21 cellular contexts compared by ENCODE assay signal in the genomic region with DNA sequence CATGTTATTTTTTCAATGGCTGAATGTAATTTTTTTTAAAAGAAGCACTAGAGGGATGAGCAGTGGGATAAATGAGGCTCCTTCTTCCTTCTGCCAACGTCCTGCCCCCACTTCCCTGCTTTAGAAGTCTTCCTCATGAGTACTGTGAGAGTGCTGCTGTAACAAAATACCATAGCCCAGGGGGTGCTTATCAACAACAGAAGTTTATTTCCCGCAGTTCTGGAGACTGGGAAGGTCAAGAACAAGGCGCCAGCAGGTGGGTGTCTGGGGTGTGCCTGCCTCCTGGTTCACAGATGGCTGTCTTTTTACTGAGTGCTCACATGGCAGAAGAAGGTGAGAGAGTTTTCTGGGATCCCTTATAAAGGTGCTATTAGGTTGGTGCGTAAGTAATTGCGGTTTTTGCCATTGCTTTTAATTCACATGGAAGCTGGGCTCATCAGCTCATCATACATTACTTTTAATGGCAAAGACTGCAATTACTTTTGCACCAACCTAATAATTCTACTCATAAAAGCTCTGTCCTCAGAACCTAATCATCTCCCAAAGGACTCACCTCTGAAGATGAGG.
"Had no signal": no experiment of that assay in that cellular context is flagged by ENCODE, and none has a peak within 500 bp of the region (broad histone marks: within the 10 kb centered on the region; RNA-seq: fewer than 3 reads in every experiment).

No MANE protein-coding gene starts in this region.

- H3K36me3 Mint-ChIP-seq: activated naive CD4-positive, alpha-beta T cell treated with anti-CD3 and anti-CD28 coated beads, Interleukin-2, amount 10 ng/mL, durations not matched to agents 7 days and 5 days had no signal

- H3K36me3 ChIP-seq: brain microvascular endothelial cell, colonic mucosa, left lung, sigmoid colon, thyroid gland had no signal

- H3K27me3 ChIP-seq: brain microvascular endothelial cell, colonic mucosa, left lung, sigmoid colon, thyroid gland had no signal

- H3K4me3 Mint-ChIP-seq: activated naive CD4-positive, alpha-beta T cell treated with anti-CD3 and anti-CD28 coated beads, Interleukin-2, amount 10 ng/mL, durations not matched to agents 7 days and 5 days; activated naive CD8-positive, alpha-beta T cell treated with anti-CD3 and anti-CD28 coated beads, Interleukin-2, amount 50 U/mL, for 24 hours; nephron progenitor cell; stimulated activated naive B cell treated with anti-CD40 and anti-IgM and Interleukin-4, amounts not matched to agents 10 μg/mL and 1 μg/mL and 100 μg/mL, for 72 hours had no signal

- H3K9me3 Mint-ChIP-seq: activated naive CD4-positive, alpha-beta T cell treated with anti-CD3 and anti-CD28 coated beads, Interleukin-2, amount 10 ng/mL, durations not matched to agents 7 days and 5 days; activated naive CD8-positive, alpha-beta T cell treated with anti-CD3 and anti-CD28 coated beads, Interleukin-2, amount 50 U/mL, for 24 hours; nephron progenitor cell; stimulated activated naive B cell treated with anti-CD40 and anti-IgM and Interleukin-4, amounts not matched to agents 10 μg/mL and 1 μg/mL and 100 μg/mL, for 72 hours had no signal

- H3K27ac ChIP-seq: brain microvascular endothelial cell, colonic mucosa, left lung, sigmoid colon, thyroid gland had no signal

- H3K4me3 ChIP-seq: colonic mucosa, left lung, sigmoid colon, thyroid gland had no signal

- H3K27ac Mint-ChIP-seq: activated naive CD4-positive, alpha-beta T cell treated with anti-CD3 and anti-CD28 coated beads, Interleukin-2, amount 10 ng/mL, durations not matched to agents 7 days and 5 days; activated naive CD8-positive, alpha-beta T cell treated with anti-CD3 and anti-CD28 coated beads, Interleukin-2, amount 50 U/mL, for 24 hours; nephron progenitor cell; stimulated activated naive B cell treated with anti-CD40 and anti-IgM and Interleukin-4, amounts not matched to agents 10 μg/mL and 1 μg/mL and 100 μg/mL, for 72 hours had no signal

- H3K4me1 ChIP-seq: colonic mucosa, left lung, sigmoid colon, thyroid gland had no signal

- DNase-seq: activated CD4-positive, alpha-beta T cell treated with anti-CD3 and anti-CD28 coated beads, Interleukin-2, amount 50 U/mL, for 1 hour; activated CD4-positive, CD25-positive, alpha-beta regulatory T cell treated with anti-CD3 and anti-CD28 coated beads, Interleukin-2, amount 50 U/mL, for 72 hours; activated CD8-positive, alpha-beta memory T cell treated with anti-CD3 and anti-CD28 coated beads for 24 hours; activated CD8-positive, alpha-beta memory T cell treated with anti-CD3 and anti-CD28 coated beads, Interleukin-2, amount 50 U/mL, for 48 hours; activated effector memory CD4-positive, alpha-beta T cell treated with Interleukin-2 at 50 U/mL for 16 hours; activated naive CD4-positive, alpha-beta T cell treated with anti-CD3 and anti-CD28 coated beads, Interleukin-2, amount 10 ng/mL, durations not matched to agents 7 days and 5 days; activated naive CD8-positive, alpha-beta T cell treated with anti-CD3 and anti-CD28 coated beads, Interleukin-2, amount 50 U/mL, for 24 hours; activated T-cell treated with anti-CD3 and anti-CD28 coated beads, Interleukin-2, amount 50 U/mL, for 48 hours; anterior cingulate cortex; central memory CD4-positive, alpha-beta T cell; colonic mucosa; head of caudate nucleus; kidney; left lung; nephron progenitor cell; nucleus accumbens; sigmoid colon; stimulated activated CD4-positive, alpha-beta T cell treated with anti-CD3 and anti-CD28 coated beads, Interleukin-4, amount 100 ng/mL, for 4 hours; stimulated activated naive B cell treated with anti-CD40 and anti-IgM and Interleukin-4, amounts not matched to agents 10 μg/mL and 1 μg/mL and 100 μg/mL, for 72 hours; thyroid gland had no signal

- ATAC-seq: activated naive CD8-positive, alpha-beta T cell treated with anti-CD3 and anti-CD28 coated beads, Interleukin-2, amount 50 U/mL, for 24 hours; left lung; stimulated activated naive B cell treated with anti-CD40 and anti-IgM and Interleukin-4, amounts not matched to agents 10 μg/mL and 1 μg/mL and 100 μg/mL, for 72 hours had no signal

- H3K4me1 Mint-ChIP-seq: activated naive CD4-positive, alpha-beta T cell treated with anti-CD3 and anti-CD28 coated beads, Interleukin-2, amount 10 ng/mL, durations not matched to agents 7 days and 5 days; stimulated activated naive B cell treated with anti-CD40 and anti-IgM and Interleukin-4, amounts not matched to agents 10 μg/mL and 1 μg/mL and 100 μg/mL, for 72 hours had no signal
